Comparison of ENCODE assay signal across 12 cellular contexts in genomic region chr4:80103615-80104014, GRCh38.
"Had no signal": no experiment of that assay in that cellular context is flagged by ENCODE, and none has a peak within 500 bp of the region (broad histone marks: within the 10 kb centered on the region; RNA-seq: fewer than 3 reads in every experiment).

No MANE protein-coding gene starts in this region.

- H3K4me3 ChIP-seq: colonic mucosa, left ventricle myocardium inferior, sigmoid colon had no signal

- H3K9me3 ChIP-seq: colonic mucosa had no signal

- H3K36me3 ChIP-seq: colonic mucosa, left ventricle myocardium inferior, sigmoid colon had no signal

- H3K27ac ChIP-seq: colonic mucosa, left ventricle myocardium inferior, sigmoid colon had no signal

- H3K27me3 ChIP-seq: colonic mucosa, sigmoid colon had no signal

- DNase-seq: activated CD4-positive, alpha-beta T cell treated with anti-CD3 and anti-CD28 coated beads for 36 hours; activated CD8-positive, alpha-beta T cell treated with anti-CD3 and anti-CD28 coated beads, Interleukin-2, amount 10 ng/mL, durations not matched to agents 7 days and 5 days; activated naive CD4-positive, alpha-beta T cell treated with anti-CD3 and anti-CD28 coated beads for 36 hours; colonic mucosa; effector CD4-positive, alpha-beta T cell; left ventricle myocardium inferior; mesendoderm; sigmoid colon; stimulated activated CD4-positive, alpha-beta T cell treated with anti-CD3 and anti-CD28 coated beads, Interleukin-2, amount 100 ng/mL, for 24 hours; stimulated activated naive CD4-positive, alpha-beta T cell treated with Interleukin-2 at 50 U/mL for 16 hours; T-helper 9 cell; trophoblast cell had no signal

- H3K4me1 ChIP-seq: colonic mucosa had no signal
